Comparison of ENCODE assay signal across 23 cellular contexts in the genomic region with DNA sequence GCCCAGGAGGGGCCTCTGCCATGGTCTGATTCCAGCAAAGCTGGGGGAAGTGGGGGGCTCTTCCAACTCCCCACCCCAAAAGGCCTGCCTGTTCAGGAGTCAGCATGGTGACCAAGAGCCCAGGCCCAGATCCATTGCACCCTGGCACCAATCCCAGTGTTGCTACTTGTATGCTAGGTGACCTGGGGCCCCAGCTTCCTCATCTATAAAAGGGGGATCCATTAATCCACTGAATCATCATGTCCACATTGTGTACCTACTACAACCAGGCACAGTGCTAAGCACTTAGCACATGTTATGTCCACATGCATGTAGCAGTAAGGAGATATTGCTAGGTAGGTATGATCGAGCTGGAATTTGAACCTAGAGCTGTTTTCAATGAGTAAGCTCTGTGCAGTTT. TPM values are rescaled to one million over a fixed set of nuclear protein-coding genes. Genes with fewer than 3 reads are reported as not detected.
A peak's percentile ranks its signal among the peaks of the same experiment; 100 is the strongest.
DNase-seq lines count a peak whose midpoint lies in the region; ATAC-seq and TF ChIP-seq lines count a peak whose summit lies in the region.
"Had no signal": no experiment of that assay in that cellular context is flagged by ENCODE, and none has a peak within 500 bp of the region (broad histone marks: within the 10 kb centered on the region; RNA-seq: fewer than 3 reads in every experiment).

No MANE protein-coding gene starts in this region.

- H3K36me3 Mint-ChIP-seq in CD4-positive, alpha-beta memory T cell: no peaks in the 10 kb centered on the region
- H3K36me3 Mint-ChIP-seq in naive thymus-derived CD8-positive, alpha-beta T cell: no peaks in the 10 kb centered on the region

- no peaks in the 10 kb centered on the region for H3K9me3 Mint-ChIP-seq in CD4-positive, alpha-beta memory T cell
- no peaks in the 10 kb centered on the region for H3K9me3 Mint-ChIP-seq in naive thymus-derived CD8-positive, alpha-beta T cell
- H3K9me3 Mint-ChIP-seq: activated T-cell treated with anti-CD3 and anti-CD28 coated beads, Interleukin-2, amount 50 U/mL, for 4 hours; stimulated activated naive CD8-positive, alpha-beta T cell treated with anti-CD3 and anti-CD28 coated beads, Interleukin-15, Interleukin-2, amounts not matched to agents 100 ng/mL and 50 ng/mL, for 24 hours; T-helper 1 cell treated with Interleukin-12 subunit alpha and Interleukin-12 subunit beta and Interleukin-4 antibody, amounts not matched to agents 30 μg/mL and 1 μg/mL, for 36 hours had no signal

- no peak overlapping the region for H3K27ac ChIP-seq in CD4-positive, alpha-beta memory T cell (ENCODE audit: low read depth, low read length)
- no peak overlapping the region for H3K27ac ChIP-seq in HEK293 (ENCODE audit: extremely low read depth, low read depth, low read length)
- H3K27ac ChIP-seq in RWPE2 (ENCODE audit: poor library complexity, severe bottlenecking): peak overlapping the region; percentile 2
- H3K27ac ChIP-seq: pancreas, sigmoid colon, transverse colon, WERI-Rb-1 had no signal

- H3K36me3 ChIP-seq in CD4-positive, alpha-beta memory T cell (ENCODE audit: insufficient read depth, low read length): no peaks in the 10 kb centered on the region
- H3K36me3 ChIP-seq in HEK293 (ENCODE audit: control insufficient read depth in 2 of 2, insufficient read depth in 1 of 2, low read length in 2 of 2): no peaks in the 10 kb centered on the region
- no peaks in the 10 kb centered on the region for H3K36me3 ChIP-seq in RWPE2 (ENCODE audit: low read depth)
- H3K36me3 ChIP-seq: MG63, pancreas, sigmoid colon, transverse colon, WERI-Rb-1 had no signal

- H3K4me3 Mint-ChIP-seq in CD4-positive, alpha-beta memory T cell: peak overlapping the region in 5 of 8 donors; percentile 30 to 87 (median 75)
- peak overlapping the region in 9 of 10 donors; percentile 13 to 89 (median 69) for H3K4me3 Mint-ChIP-seq in naive thymus-derived CD8-positive, alpha-beta T cell
- H3K4me3 Mint-ChIP-seq: T-helper 1 cell treated with Interleukin-12 subunit alpha and Interleukin-12 subunit beta and Interleukin-4 antibody, amounts not matched to agents 30 μg/mL and 1 μg/mL, for 36 hours had no signal

- H3K27me3 Mint-ChIP-seq in CD4-positive, alpha-beta memory T cell: peaks cover 19 to 35% of the 10 kb centered on the region in 2 donors
- H3K27me3 Mint-ChIP-seq in naive thymus-derived CD8-positive, alpha-beta T cell: peaks cover 7 to 52% (median 27%) of the 10 kb centered on the region in 5 donors

- intact Hi-C loops in CD4-positive, alpha-beta memory T cell (cut with micrococcal nuclease): no loop called here

- no peak for TF ChIP-seq CTCF in HEK293 (tag by site-specific recombination; IDR thresholded peaks at IDR 0.05)
- TF ChIP-seq CTCF in RWPE2 (IDR thresholded peaks at IDR 0.05; ENCODE audit: poor library complexity, severe bottlenecking): no peak

- peaks cover 32% of the 10 kb centered on the region for H3K4me1 ChIP-seq in CD4-positive, alpha-beta memory T cell (ENCODE audit: insufficient read depth, low read length)
- peaks cover 5% of the 10 kb centered on the region for H3K4me1 ChIP-seq in HEK293 (ENCODE audit: control insufficient read depth, insufficient read depth, low read length)
- H3K4me1 ChIP-seq in RWPE2 (ENCODE audit: insufficient read depth, poor library complexity, severe bottlenecking): peaks cover 22% of the 10 kb centered on the region

- peak overlapping the region in 2 of 7 donors; percentile 42 to 66 for H3K27ac Mint-ChIP-seq in CD4-positive, alpha-beta memory T cell
- no peak overlapping the region for H3K27ac Mint-ChIP-seq in naive thymus-derived CD8-positive, alpha-beta T cell
- H3K27ac Mint-ChIP-seq: T-helper 1 cell treated with Interleukin-12 subunit alpha and Interleukin-12 subunit beta and Interleukin-4 antibody, amounts not matched to agents 30 μg/mL and 1 μg/mL, for 36 hours had no signal

- H3K27me3 ChIP-seq in CD4-positive, alpha-beta memory T cell (ENCODE audit: insufficient read depth, low read length): peaks cover 27% of the 10 kb centered on the region
- no peaks in the 10 kb centered on the region for H3K27me3 ChIP-seq in RWPE2 (ENCODE audit: insufficient read depth, poor library complexity, severe bottlenecking)
- H3K27me3 ChIP-seq: MG63, pancreas had no signal

- peaks cover 17 to 36% (median 25%) of the 10 kb centered on the region in 4 donors for H3K4me1 Mint-ChIP-seq in CD4-positive, alpha-beta memory T cell
- H3K4me1 Mint-ChIP-seq in naive thymus-derived CD8-positive, alpha-beta T cell: peaks cover 11 to 32% (median 30%) of the 10 kb centered on the region in 4 donors

- no peaks in the 10 kb centered on the region for H3K9me3 ChIP-seq in CD4-positive, alpha-beta memory T cell (ENCODE audit: control insufficient read depth in 1 of 2, low read length in 2 of 2)
- H3K9me3 ChIP-seq in HEK293 (ENCODE audit: control insufficient read depth, insufficient read depth, low read depth, low read length): no peaks in the 10 kb centered on the region
- H3K9me3 ChIP-seq in RWPE2 (ENCODE audit: severe bottlenecking): no peaks in the 10 kb centered on the region
- H3K9me3 ChIP-seq: MG63, pancreas, sigmoid colon, transverse colon had no signal

- POLR2A ChIA-PET in CD4-positive, alpha-beta memory T cell (lab: Charles Lee; ENCODE audit: partially characterized antibody): interaction anchor here (1.4 kb wide), 1 partner anchor 215 kb away, joined by 3 read pairs; no protein-coding TSS in a partner anchor
- POLR2A ChIA-PET in HEK293 (lab: Yijun Ruan, JAX): no interaction called here
- POLR2A ChIA-PET in naive thymus-derived CD8-positive, alpha-beta T cell (lab: Charles Lee): interaction anchor here (0.6 kb wide), 1 partner anchor 237 kb away, joined by 3 read pairs; no protein-coding TSS in a partner anchor

- peak overlapping the region in 1 of 2 donors; percentile 11 for H3K4me3 ChIP-seq in CD4-positive, alpha-beta memory T cell (ENCODE audit: low read length in 2 of 2)
- H3K4me3 ChIP-seq in HEK293 (ENCODE audit: low read depth, low read length): no peak overlapping the region
- no peak overlapping the region for H3K4me3 ChIP-seq in RWPE2 (ENCODE audit: severe bottlenecking)
- H3K4me3 ChIP-seq: MG63, pancreas, sigmoid colon, transverse colon had no signal

- CTCF ChIA-PET in CD4-positive, alpha-beta memory T cell (lab: Charles Lee; ENCODE audit: partially characterized antibody): interaction anchor here (0.7 to 1.8 kb wide), 4 partner anchors 22 to 47 kb away, joined by 3 to 5 read pairs (median 3); no protein-coding TSS in a partner anchor
- CTCF ChIA-PET in HEK293 (lab: Yijun Ruan, JAX): interaction anchor here (0.6 to 2.8 kb wide), 5 partner anchors 13 to 713 kb away, joined by 3 to 10 read pairs (median 5); no protein-coding TSS in a partner anchor

- ATAC-seq in RWPE2 (ENCODE audit: low read depth): no peak
- peak; percentile 2 to 8 for ATAC-seq in naive thymus-derived CD8-positive, alpha-beta T cell
- no peak for ATAC-seq in GM21529 (IDR thresholded peaks at IDR 0.05; ENCODE audit: unreplicated experiment)
- no peak for ATAC-seq in HG02763 (IDR thresholded peaks at IDR 0.05; ENCODE audit: unreplicated experiment)
- ATAC-seq: pancreas had no signal

- no peak for DNase-seq in CD4-positive, alpha-beta memory T cell
- DNase-seq in RWPE2 (ENCODE audit: low spot score): no peak
- DNase-seq in naive thymus-derived CD8-positive, alpha-beta T cell: peak in 1 of 10 donors; percentile 15
- no peak for DNase-seq in NCI-H82 (lab: John Stamatoyannopoulos, UW)
- DNase-seq in NCI-H146 treated with DMSO at 0.1 percent for 48 hours (lab: John Stamatoyannopoulos, UW; ENCODE audit: unreplicated experiment): no peak
- DNase-seq: Calu3, MG63, NCI-H187, NCI-H345, pancreas, sigmoid colon, transverse colon, WERI-Rb-1 had no signal

TF ChIP-seq in HEK293, 187 proteins besides CTCF, POLR2A, EP300 and RAD21 (continues in another document):
- TF ChIP-seq ZNF48 (tag by site-specific recombination; IDR thresholded peaks at IDR 0.05) (no peak), ZNF776 (tag by site-specific recombination; IDR thresholded peaks at IDR 0.05; ENCODE audit: borderline replicate concordance) (no peak), REPIN1 (tag by site-specific recombination; IDR thresholded peaks at IDR 0.05; ENCODE audit: low read depth) (no peak), RBAK (tag by site-specific recombination; IDR thresholded peaks at IDR 0.05) (no peak)
- TF ChIP-seq, protein P1, sequence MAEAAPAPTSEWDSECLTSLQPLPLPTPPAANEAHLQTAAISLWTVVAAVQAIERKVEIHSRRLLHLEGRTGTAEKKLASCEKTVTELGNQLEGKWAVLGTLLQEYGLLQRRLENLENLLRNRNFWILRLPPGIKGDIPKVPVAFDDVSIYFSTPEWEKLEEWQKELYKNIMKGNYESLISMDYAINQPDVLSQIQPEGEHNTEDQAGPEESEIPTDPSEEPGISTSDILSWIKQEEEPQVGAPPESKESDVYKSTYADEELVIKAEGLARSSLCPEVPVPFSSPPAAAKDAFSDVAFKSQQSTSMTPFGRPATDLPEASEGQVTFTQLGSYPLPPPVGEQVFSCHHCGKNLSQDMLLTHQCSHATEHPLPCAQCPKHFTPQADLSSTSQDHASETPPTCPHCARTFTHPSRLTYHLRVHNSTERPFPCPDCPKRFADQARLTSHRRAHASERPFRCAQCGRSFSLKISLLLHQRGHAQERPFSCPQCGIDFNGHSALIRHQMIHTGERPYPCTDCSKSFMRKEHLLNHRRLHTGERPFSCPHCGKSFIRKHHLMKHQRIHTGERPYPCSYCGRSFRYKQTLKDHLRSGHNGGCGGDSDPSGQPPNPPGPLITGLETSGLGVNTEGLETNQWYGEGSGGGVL (tag by site-specific recombination; IDR thresholded peaks at IDR 0.05): 0 out of 2 replicates have a peak, but pooled peaks have one; percentile 2

RNA-seq across cellular contexts. Expression of gene SYT12, which starts 2.0 kb away (rescaled TPM):
- total RNA-seq in CD4-positive, alpha-beta memory T cell: not detected
- polyA plus RNA-seq in CD4-positive, alpha-beta memory T cell: not detected
- total RNA-seq in naive thymus-derived CD8-positive, alpha-beta T cell: not detected
- polyA plus RNA-seq in naive thymus-derived CD8-positive, alpha-beta T cell: not detected
- total RNA-seq: endothelial cell of umbilical vein, H4, sigmoid colon, transverse colon had no signal
- polyA plus RNA-seq: endothelial cell of umbilical vein had no signal

RNA-seq across cellular contexts. Expression of gene RHOD, which starts 31.7 kb away (rescaled TPM):
- total RNA-seq in CD4-positive, alpha-beta memory T cell: under 1 TPM in 1 of 2 experiments, not detected in 1; 0.58 TPM
- under 1 TPM in 1 of 2 donors, not detected in 1; 0.79 TPM for polyA plus RNA-seq in CD4-positive, alpha-beta memory T cell
- under 1 TPM in 1 of 2 experiments, not detected in 1; 0.99 TPM for total RNA-seq in naive thymus-derived CD8-positive, alpha-beta T cell
- polyA plus RNA-seq in naive thymus-derived CD8-positive, alpha-beta T cell: under 1 TPM in 2 of 3 donors, not detected in 1; 0.17 to 0.48 TPM
- total RNA-seq: H4 had no signal

RNA-seq across cellular contexts. Expression of gene C11orf86, which starts 49.9 kb away (rescaled TPM):
- not detected for total RNA-seq in CD4-positive, alpha-beta memory T cell
- polyA plus RNA-seq in CD4-positive, alpha-beta memory T cell: not detected
- not detected for total RNA-seq in naive thymus-derived CD8-positive, alpha-beta T cell
- not detected for polyA plus RNA-seq in naive thymus-derived CD8-positive, alpha-beta T cell
- total RNA-seq: activated T-cell treated with anti-CD3 and anti-CD28 coated beads, Interleukin-2, amount 50 U/mL, for 4 hours; Calu3; endothelial cell of umbilical vein; fibroblast of villous mesenchyme; H4; lower leg skin; sigmoid colon had no signal
- polyA plus RNA-seq: endothelial cell of umbilical vein had no signal

Comparison
In these comparisons a context has a peak if more than half of its experiments do, and no peak if none do; other contexts are left out.
1. ATAC-seq: peak in naive thymus-derived CD8-positive, alpha-beta T cell (2 of 2); none in RWPE2 (single experiment), GM21529 (single experiment) and HG02763 (single experiment).